ENCODE assay signal across 8 cellular contexts in the genomic region with DNA sequence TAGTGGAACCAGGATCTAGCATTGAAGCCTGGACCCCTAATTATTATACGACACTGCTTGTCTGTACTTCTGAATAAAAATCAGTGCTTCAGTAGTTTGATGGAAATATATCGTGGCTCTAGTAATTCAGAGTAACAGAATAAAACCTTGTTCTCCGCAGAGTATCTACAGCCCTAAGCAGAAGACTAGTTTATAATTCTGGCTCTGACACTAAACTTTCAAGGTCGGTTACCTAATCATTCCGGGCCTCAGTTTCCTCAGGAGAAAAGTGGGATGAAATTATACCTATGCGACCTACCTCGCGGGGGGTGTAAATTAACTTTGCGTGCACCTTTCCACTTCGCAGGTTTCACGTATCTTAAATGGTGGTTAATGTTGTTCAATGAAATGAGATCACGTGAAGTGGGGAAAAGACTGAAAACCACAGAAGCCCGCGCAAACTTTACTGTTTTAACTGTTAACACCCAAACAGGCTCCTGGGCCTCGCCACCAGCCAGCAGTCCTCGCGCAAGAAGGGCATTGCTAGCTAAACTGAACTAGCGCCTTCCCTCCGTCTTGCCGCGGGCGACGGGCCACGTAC. TPM values are rescaled to one million over a fixed set of nuclear protein-coding genes. Genes with fewer than 3 reads are reported as not detected.
DNase-seq lines count a peak whose midpoint lies in the region; ATAC-seq lines count a peak whose summit lies in the region.

No MANE protein-coding gene starts in this region.

- peak overlapping the region; percentile 87 for H3K4me3 ChIP-seq in iPS-11a (ENCODE audit: low read depth, low read length)
- H3K4me3 ChIP-seq in stomach smooth muscle (ENCODE audit: low read length in 2 of 2): peak overlapping the region; percentile 88 to 90

- no peaks in the 10 kb centered on the region for H3K9me3 Mint-ChIP-seq in activated CD8-positive, alpha-beta memory T cell treated with anti-CD3 and anti-CD28 coated beads, Interleukin-2, amount 10 ng/mL, durations not matched to agents 7 days and 5 days (ENCODE audit: low read depth)
- no peaks in the 10 kb centered on the region for H3K9me3 Mint-ChIP-seq in activated CD4-positive, alpha-beta memory T cell treated with anti-CD3 and anti-CD28 coated beads for 36 hours

- peak overlapping the region; percentile 98 for H3K4me3 Mint-ChIP-seq in activated CD8-positive, alpha-beta memory T cell treated with anti-CD3 and anti-CD28 coated beads, Interleukin-2, amount 10 ng/mL, durations not matched to agents 7 days and 5 days
- peak overlapping the region; percentile 98 for H3K4me3 Mint-ChIP-seq in activated CD4-positive, alpha-beta memory T cell treated with anti-CD3 and anti-CD28 coated beads for 36 hours

- H3K9me3 ChIP-seq in stomach smooth muscle (ENCODE audit: control insufficient read depth in 2 of 2, low read length in 2 of 2): no peaks in the 10 kb centered on the region

- H3K27ac ChIP-seq in stomach smooth muscle (ENCODE audit: low read length): peak overlapping the region; percentile 96

- peaks cover 39% of the 10 kb centered on the region for H3K36me3 Mint-ChIP-seq in activated CD8-positive, alpha-beta memory T cell treated with anti-CD3 and anti-CD28 coated beads, Interleukin-2, amount 10 ng/mL, durations not matched to agents 7 days and 5 days
- H3K36me3 Mint-ChIP-seq in activated CD4-positive, alpha-beta memory T cell treated with anti-CD3 and anti-CD28 coated beads for 36 hours: peaks cover 41% of the 10 kb centered on the region

- intact Hi-C loops in activated CD4-positive, alpha-beta memory T cell treated with anti-CD3 and anti-CD28 coated beads for 36 hours (cut with micrococcal nuclease): loop anchor here (1.0 to 5.0 kb wide), 4 partner anchors 37 to 1401 kb away; partner anchors contain the start of genes CBLL1 and PNPLA8

- no peaks in the 10 kb centered on the region for H3K27me3 Mint-ChIP-seq in activated CD8-positive, alpha-beta memory T cell treated with anti-CD3 and anti-CD28 coated beads, Interleukin-2, amount 10 ng/mL, durations not matched to agents 7 days and 5 days
- H3K27me3 Mint-ChIP-seq in activated CD4-positive, alpha-beta memory T cell treated with anti-CD3 and anti-CD28 coated beads for 36 hours: no peaks in the 10 kb centered on the region

- ATAC-seq in activated CD8-positive, alpha-beta memory T cell treated with anti-CD3 and anti-CD28 coated beads, Interleukin-2, amount 10 ng/mL, durations not matched to agents 7 days and 5 days: no peak

- H3K4me1 Mint-ChIP-seq in activated CD8-positive, alpha-beta memory T cell treated with anti-CD3 and anti-CD28 coated beads, Interleukin-2, amount 10 ng/mL, durations not matched to agents 7 days and 5 days: peaks cover 42% of the 10 kb centered on the region
- peaks cover 40% of the 10 kb centered on the region for H3K4me1 Mint-ChIP-seq in activated CD4-positive, alpha-beta memory T cell treated with anti-CD3 and anti-CD28 coated beads for 36 hours (ENCODE audit: low read depth)

- H3K27ac Mint-ChIP-seq in activated CD8-positive, alpha-beta memory T cell treated with anti-CD3 and anti-CD28 coated beads, Interleukin-2, amount 10 ng/mL, durations not matched to agents 7 days and 5 days: peak overlapping the region; percentile 99
- peak overlapping the region; percentile 99 for H3K27ac Mint-ChIP-seq in activated CD4-positive, alpha-beta memory T cell treated with anti-CD3 and anti-CD28 coated beads for 36 hours

- H3K36me3 ChIP-seq in stomach smooth muscle (ENCODE audit: control insufficient read depth in 2 of 2, insufficient read depth in 2 of 2, low read length in 2 of 2): no peaks in the 10 kb centered on the region

- H3K27me3 ChIP-seq in stomach smooth muscle (ENCODE audit: control insufficient read depth in 1 of 2, insufficient read depth in 2 of 2, low read length in 2 of 2): no peaks in the 10 kb centered on the region

- peaks cover 5% of the 10 kb centered on the region for H3K4me1 ChIP-seq in stomach smooth muscle (ENCODE audit: control insufficient read depth, insufficient read depth, low read length)

- peak overlapping the region; percentile 95 to 97 for H3K9ac ChIP-seq in stomach smooth muscle (ENCODE audit: low read length in 2 of 2)

- CTCF ChIA-PET in activated CD8-positive, alpha-beta memory T cell treated with anti-CD3 and anti-CD28 coated beads, Interleukin-2, amount 10 ng/mL, durations not matched to agents 7 days and 5 days (lab: Charles Lee): interaction anchor here (1.1 to 1.4 kb wide), 2 partner anchors 40 to 44 kb away, joined by 3 read pairs; no protein-coding TSS in a partner anchor
- CTCF ChIA-PET in activated CD4-positive, alpha-beta memory T cell treated with anti-CD3 and anti-CD28 coated beads for 36 hours (lab: Charles Lee): interaction anchor here (0.6 kb wide), 2 partner anchors 39 to 44 kb away, joined by 3 read pairs; no protein-coding TSS in a partner anchor

- POLR2A ChIA-PET in activated CD4-positive, alpha-beta memory T cell treated with anti-CD3 and anti-CD28 coated beads for 36 hours (lab: Charles Lee): interaction anchor here (1.0 to 2.6 kb wide), 4 partner anchors 21 to 45 kb away, joined by 3 to 61 read pairs (median 5); partner anchors contain the start of gene PNPLA8

- peak; percentile 77 for DNase-seq in activated CD8-positive, alpha-beta memory T cell treated with anti-CD3 and anti-CD28 coated beads, Interleukin-2, amount 10 ng/mL, durations not matched to agents 7 days and 5 days
- no peak for DNase-seq in activated CD8-positive, alpha-beta memory T cell treated with anti-CD3 and anti-CD28 coated beads, Interleukin-2, amount 50 U/mL, for 48 hours
- no peak for DNase-seq in activated CD4-positive, alpha-beta memory T cell treated with anti-CD3 and anti-CD28 coated beads for 36 hours
- DNase-seq in GF-D8 (lab: John Stamatoyannopoulos, UW) (no peak), epidermal melanocyte (ENCODE audit: insufficient read length, low spot score) (no peak)
- DNase-seq in stimulated activated CD4-positive, alpha-beta T cell treated with anti-CD3 and anti-CD28 coated beads, Interleukin-4, amount 100 ng/mL, for 1 hour: no peak

RNA-seq across cellular contexts. Expression of gene THAP5, which starts 0.6 kb away (rescaled TPM):
- total RNA-seq in activated CD8-positive, alpha-beta memory T cell treated with anti-CD3 and anti-CD28 coated beads, Interleukin-2, amount 10 ng/mL, durations not matched to agents 7 days and 5 days: 10 to 100 TPM; 27.2 to 28.6 TPM
- 10 to 100 TPM; 26.5 to 30.4 TPM for total RNA-seq in activated CD4-positive, alpha-beta memory T cell treated with anti-CD3 and anti-CD28 coated beads for 36 hours

RNA-seq across cellular contexts. Expression of gene DNAJB9, which starts 0.8 kb away (rescaled TPM):
- 10 to 100 TPM in 1 of 2 experiments, 1 to 10 TPM in 1; 5.5 to 11.5 TPM for total RNA-seq in activated CD8-positive, alpha-beta memory T cell treated with anti-CD3 and anti-CD28 coated beads, Interleukin-2, amount 10 ng/mL, durations not matched to agents 7 days and 5 days
- 10 to 100 TPM; 10.8 to 12.6 TPM for total RNA-seq in activated CD4-positive, alpha-beta memory T cell treated with anti-CD3 and anti-CD28 coated beads for 36 hours

RNA-seq across cellular contexts. Expression of gene PNPLA8, which starts 43.0 kb away (rescaled TPM):
- total RNA-seq in activated CD8-positive, alpha-beta memory T cell treated with anti-CD3 and anti-CD28 coated beads, Interleukin-2, amount 10 ng/mL, durations not matched to agents 7 days and 5 days: 10 to 100 TPM; 12.0 to 13.8 TPM
- total RNA-seq in activated CD4-positive, alpha-beta memory T cell treated with anti-CD3 and anti-CD28 coated beads for 36 hours: 10 to 100 TPM; 21.7 to 22.1 TPM
